ENCODE assay signal across 15 cellular contexts in genomic region chr14:94612580-94613554, GRCh38. TPM values are rescaled to one million over a fixed set of nuclear protein-coding genes. Genes with fewer than 3 reads are reported as not detected.
DNase-seq lines count a peak whose midpoint lies in the region; ATAC-seq and TF ChIP-seq lines count a peak whose summit lies in the region.
"Had no signal": no experiment of that assay in that cellular context is flagged by ENCODE, and none has a peak within 500 bp of the region (broad histone marks: within the 10 kb centered on the region; RNA-seq: fewer than 3 reads in every experiment).

No MANE protein-coding gene starts in this region.

- no peak for DNase-seq in AG04450 (ENCODE audit: low read depth, low spot score)
- peak; percentile 40 for DNase-seq in MCF 10A (ENCODE audit: unreplicated experiment)
- DNase-seq in left ventricle myocardium superior = peak; percentile 62
- DNase-seq in left colon = no peak
- DNase-seq in EL = no peak
- no peak for DNase-seq in effector memory CD8-positive, alpha-beta T cell
- no peak for DNase-seq in T-helper 9 cell
- DNase-seq: activated naive CD8-positive, alpha-beta T cell treated with anti-CD3 and anti-CD28 coated beads for 36 hours; naive thymus-derived CD4-positive, alpha-beta T cell; NCI-H2107 had no signal

- peaks cover 27% of the 10 kb centered on the region for H3K36me3 Mint-ChIP-seq in MCF 10A (ENCODE audit: insufficient read depth, unreplicated experiment)
- no peaks in the 10 kb centered on the region for H3K36me3 Mint-ChIP-seq in effector memory CD8-positive, alpha-beta T cell (ENCODE audit: insufficient read depth)
- H3K36me3 Mint-ChIP-seq: activated naive CD8-positive, alpha-beta T cell treated with anti-CD3 and anti-CD28 coated beads for 36 hours; naive thymus-derived CD4-positive, alpha-beta T cell had no signal

- H3K27ac Mint-ChIP-seq in MCF 10A (ENCODE audit: low read depth, unreplicated experiment) = peak overlapping the region; percentile 88
- H3K27ac Mint-ChIP-seq in effector memory CD8-positive, alpha-beta T cell = no peak overlapping the region
- H3K27ac Mint-ChIP-seq: activated naive CD8-positive, alpha-beta T cell treated with anti-CD3 and anti-CD28 coated beads for 36 hours; dendritic cell treated with granulocyte-macrophage colony-stimulating factor and Interleukin-4, amounts not matched to agents 40 ng/mL and 50 ng/mL, for 4 days; naive thymus-derived CD4-positive, alpha-beta T cell had no signal

- TF ChIP-seq CTCF in AG04450 (IDR thresholded peaks at IDR 0.05; ENCODE audit: low read depth, low read length) (no peak), MCF 10A (IDR thresholded peaks at IDR 0.05; ENCODE audit: unreplicated experiment) (no peak), parathyroid adenoma (IDR thresholded peaks at IDR 0.05) (no peak)

- H3K4me3 ChIP-seq in AG04450 (ENCODE audit: low read depth, low read length) (no peak overlapping the region), parathyroid adenoma (ENCODE audit: low read depth, low read length) (no peak overlapping the region)

- H3K9me3 ChIP-seq in AG04450 (ENCODE audit: control insufficient read depth, insufficient read depth, low read length) = peaks cover 11% of the 10 kb centered on the region
- H3K9me3 ChIP-seq in parathyroid adenoma (ENCODE audit: control insufficient read depth, low read length) = no peaks in the 10 kb centered on the region

- peaks cover 20% of the 10 kb centered on the region for H3K9me3 Mint-ChIP-seq in MCF 10A (ENCODE audit: unreplicated experiment)
- H3K9me3 Mint-ChIP-seq in effector memory CD8-positive, alpha-beta T cell = no peaks in the 10 kb centered on the region

- BruUV-seq in MCF 10A (replicated peaks; lab: Mats Ljungman, UMichigan) = TSS peak; percentile 59

- CTCF ChIA-PET in AG04450 (lab: Charles Lee) = interaction anchor here (0.6 kb wide), 1 partner anchor 818 kb away, joined by 4 read pairs; no protein-coding TSS in a partner anchor
- CTCF ChIA-PET in MCF 10A (lab: Yijun Ruan, JAX) = interaction anchor here (0.6 to 1.3 kb wide), 5 partner anchors 11 to 432 kb away, joined by 3 to 4 read pairs (median 4); no protein-coding TSS in a partner anchor

- H3K27me3 ChIP-seq in AG04450 (ENCODE audit: control insufficient read depth, insufficient read depth, low read length) (no peaks in the 10 kb centered on the region), parathyroid adenoma (ENCODE audit: control insufficient read depth, insufficient read depth, low read length) (no peaks in the 10 kb centered on the region)

- no peaks in the 10 kb centered on the region for H3K27me3 Mint-ChIP-seq in MCF 10A (ENCODE audit: insufficient read depth, unreplicated experiment)
- H3K27me3 Mint-ChIP-seq in effector memory CD8-positive, alpha-beta T cell = peaks cover 5 to 19% of the 10 kb centered on the region in 2 donors
- H3K27me3 Mint-ChIP-seq: activated naive CD8-positive, alpha-beta T cell treated with anti-CD3 and anti-CD28 coated beads for 36 hours had no signal

- H3K9ac ChIP-seq in parathyroid adenoma = no peak overlapping the region

- ATAC-seq in left ventricle myocardium superior (peak; percentile 83), left colon (no peak)
- no peak for ATAC-seq in effector memory CD8-positive, alpha-beta T cell (replicated peaks)
- ATAC-seq: naive thymus-derived CD4-positive, alpha-beta T cell had no signal

- peak overlapping the region; percentile 59 for H3K4me3 Mint-ChIP-seq in MCF 10A (ENCODE audit: unreplicated experiment)
- no peak overlapping the region for H3K4me3 Mint-ChIP-seq in effector memory CD8-positive, alpha-beta T cell
- H3K4me3 Mint-ChIP-seq: activated naive CD8-positive, alpha-beta T cell treated with anti-CD3 and anti-CD28 coated beads for 36 hours; dendritic cell treated with granulocyte-macrophage colony-stimulating factor and Interleukin-4, amounts not matched to agents 40 ng/mL and 50 ng/mL, for 4 days; naive thymus-derived CD4-positive, alpha-beta T cell had no signal

- POLR2A ChIA-PET in AG04450 (lab: Yijun Ruan, JAX) = interaction anchor here (3.1 kb wide), 1 partner anchor 12 kb away, joined by 16 read pairs; no protein-coding TSS in a partner anchor
- POLR2A ChIA-PET in MCF 10A (lab: Yijun Ruan, JAX) = interaction anchor here (0.7 to 6.7 kb wide), 5 partner anchors 12 to 1979 kb away, joined by 3 to 140 read pairs (median 4); no protein-coding TSS in a partner anchor

- H3K4me1 ChIP-seq in parathyroid adenoma = no peaks in the 10 kb centered on the region

- H3K79me2 ChIP-seq in parathyroid adenoma = no peaks in the 10 kb centered on the region

- H3K27ac ChIP-seq in AG04450 (ENCODE audit: low read depth, low read length) (peak overlapping the region; percentile 57), parathyroid adenoma (no peak overlapping the region)

- H2AFZ ChIP-seq in parathyroid adenoma = peak overlapping the region; percentile 28

- H3K36me3 ChIP-seq in parathyroid adenoma (ENCODE audit: control insufficient read depth, insufficient read depth, low read length) = no peaks in the 10 kb centered on the region

- no peak overlapping the region for H3K4me2 ChIP-seq in parathyroid adenoma (ENCODE audit: low read length)

- peaks cover 12% of the 10 kb centered on the region for H3K4me1 Mint-ChIP-seq in MCF 10A (ENCODE audit: insufficient read depth, unreplicated experiment)
- no peaks in the 10 kb centered on the region for H3K4me1 Mint-ChIP-seq in effector memory CD8-positive, alpha-beta T cell (ENCODE audit: low read depth in 2 of 2)
- H3K4me1 Mint-ChIP-seq: activated naive CD8-positive, alpha-beta T cell treated with anti-CD3 and anti-CD28 coated beads for 36 hours; naive thymus-derived CD4-positive, alpha-beta T cell had no signal

- intact Hi-C loops in MCF 10A (cut with micrococcal nuclease) (no loop called here), left ventricle myocardium superior (cut with micrococcal nuclease) (no loop called here), left colon (cut with DNase I, micrococcal nuclease) (no loop called here)

RNA-seq across cellular contexts. Expression of gene SERPINA3, which starts 0.7 kb away (rescaled TPM):
- polyA plus RNA-seq in AG04450 (2011; rRNA removed) = 1.8 and 2.4 TPM in 2 replicates
- 0.78 and 2.1 TPM in 2 replicates for polyA minus RNA-seq in AG04450 (2011; rRNA and poly(A)+ RNA removed)
- total RNA-seq in MCF 10A (2022) (44.5 and 54.5 TPM in 2 replicates), left ventricle myocardium superior (63.5 TPM), left colon (10 to 100 TPM; 12.2 to 16.9 TPM)
- total RNA-seq: activated naive CD8-positive, alpha-beta T cell treated with anti-CD3 and anti-CD28 coated beads for 36 hours; naive thymus-derived CD4-positive, alpha-beta T cell; skeletal muscle tissue had no signal
- polyA plus RNA-seq: naive thymus-derived CD4-positive, alpha-beta T cell had no signal

RNA-seq across cellular contexts. Expression of gene SERPINA5, which starts 31.6 kb away (rescaled TPM):
- polyA plus RNA-seq in AG04450 (2011; rRNA removed) = not detected in 2 replicates
- 0.13 TPM in 1 of 2 replicates, not detected in the other for polyA minus RNA-seq in AG04450 (2011; rRNA and poly(A)+ RNA removed)
- total RNA-seq in MCF 10A (2022) = 0.35 TPM in 1 of 2 replicates, not detected in the other
- total RNA-seq in left ventricle myocardium superior = 4.0 TPM
- total RNA-seq in left colon = under 1 TPM; 0.46 to 0.75 TPM
- total RNA-seq: activated naive CD8-positive, alpha-beta T cell treated with anti-CD3 and anti-CD28 coated beads for 36 hours; naive thymus-derived CD4-positive, alpha-beta T cell had no signal
- polyA plus RNA-seq: naive thymus-derived CD4-positive, alpha-beta T cell had no signal

RNA-seq across cellular contexts. Expression of gene SERPINA4, which starts 51.6 kb away (rescaled TPM):
- not detected in 2 replicates for polyA plus RNA-seq in AG04450 (2011; rRNA removed)
- polyA minus RNA-seq in AG04450 (2011; rRNA and poly(A)+ RNA removed) = not detected in 2 replicates
- total RNA-seq in MCF 10A (2022) (not detected in 2 replicates), left ventricle myocardium superior (not detected), left colon (not detected)
- total RNA-seq: activated naive CD8-positive, alpha-beta T cell treated with anti-CD3 and anti-CD28 coated beads for 36 hours; naive thymus-derived CD4-positive, alpha-beta T cell; SK-MEL-5; skeletal muscle tissue; subcutaneous adipose tissue had no signal
- polyA plus RNA-seq: naive thymus-derived CD4-positive, alpha-beta T cell had no signal

Comparison
In these comparisons a context has a peak if more than half of its experiments do, and no peak if none do; other contexts are left out.
1. DNase-seq: peak in MCF 10A (single experiment) and left ventricle myocardium superior (single experiment); none in AG04450 (single experiment), left colon (0 of 2), EL (single experiment), effector memory CD8-positive, alpha-beta T cell (0 of 3) and T-helper 9 cell (single experiment).